In the genomic region with DNA sequence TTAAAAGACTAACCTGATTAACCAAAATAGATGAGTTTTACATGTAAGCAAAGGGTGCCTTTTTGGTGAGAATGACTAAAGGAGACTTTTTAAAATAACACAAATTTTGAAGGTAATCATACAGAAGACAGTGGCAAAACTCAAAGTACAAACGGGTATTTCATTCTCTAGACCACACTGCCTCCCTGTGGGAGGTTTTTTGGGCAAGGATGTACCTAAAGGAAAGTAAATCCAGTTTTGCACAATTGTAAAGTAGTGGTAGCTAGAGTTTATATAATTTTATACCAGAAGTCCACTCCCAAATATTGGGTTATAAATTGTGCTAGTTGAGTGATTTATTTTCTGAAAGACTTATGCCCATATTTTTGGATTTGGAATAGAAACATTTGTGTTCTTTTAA, we compare ENCODE assay signal across 9 cellular contexts.
DNase-seq lines count a peak whose midpoint lies in the region; ATAC-seq and TF ChIP-seq lines count a peak whose summit lies in the region.
"Had no signal": no experiment of that assay in that cellular context is flagged by ENCODE, and none has a peak within 500 bp of the region (broad histone marks: within the 10 kb centered on the region; RNA-seq: fewer than 3 reads in every experiment).

No MANE protein-coding gene starts in this region.

- H3K4me1 ChIP-seq in PC-3 (ENCODE audit: insufficient read depth, low read length): no peaks in the 10 kb centered on the region

- H3K27me3 Mint-ChIP-seq in type B pancreatic cell (no peaks in the 10 kb centered on the region), natural killer cell (ENCODE audit: low read depth in 2 of 2) (no peaks in the 10 kb centered on the region)

- H3K27me3 ChIP-seq in PC-3 (ENCODE audit: low read length): no peaks in the 10 kb centered on the region

- H3K36me3 Mint-ChIP-seq in type B pancreatic cell (no peaks in the 10 kb centered on the region), natural killer cell (no peaks in the 10 kb centered on the region)

- POLR2A ChIA-PET in PC-3 (lab: Charles Lee; ENCODE audit: unreplicated experiment): no interaction called here

- H3K9me2 ChIP-seq in PC-3 (replicated peaks; ENCODE audit: low read length): no peaks in the 10 kb centered on the region

- H3K27ac ChIP-seq in PC-3 (ENCODE audit: low read length): no peak overlapping the region

- no peak overlapping the region for H3K27ac Mint-ChIP-seq in type B pancreatic cell
- no peak overlapping the region for H3K27ac Mint-ChIP-seq in natural killer cell

- peaks cover 4% of the 10 kb centered on the region for H3K4me1 Mint-ChIP-seq in type B pancreatic cell (ENCODE audit: unreplicated experiment)
- no peaks in the 10 kb centered on the region for H3K4me1 Mint-ChIP-seq in natural killer cell

- no peak overlapping the region for H3K9ac ChIP-seq in PC-3 (ENCODE audit: low read length)

- BruUV-seq in PC-3 (replicated peaks; lab: Mats Ljungman, UMichigan): no TSS peak

- H3K4me3 Mint-ChIP-seq in type B pancreatic cell: no peak overlapping the region
- H3K4me3 Mint-ChIP-seq in natural killer cell: no peak overlapping the region

- TF ChIP-seq CTCF in PC-3 (conservative IDR thresholded peaks at IDR 0.05; ENCODE audit: low read depth, low read length) (peak; percentile 62), fibroblast of pulmonary artery (IDR thresholded peaks at IDR 0.05; ENCODE audit: low read length, missing control alignments) (peak; percentile 38), type B pancreatic cell (conservative IDR thresholded peaks at IDR 0.05) (peak; percentile 72), natural killer cell (IDR thresholded peaks at IDR 0.05) (no peak)

- no peak; the same call in 1 of the 2 replicates for ATAC-seq in PC-3
- ATAC-seq in natural killer cell: no peak
- ATAC-seq in HG03045 (IDR thresholded peaks at IDR 0.05; ENCODE audit: unreplicated experiment): no peak

- H3K79me2 ChIP-seq in PC-3 (ENCODE audit: low read length): no peaks in the 10 kb centered on the region

- intact Hi-C loops in PC-3 (cut with micrococcal nuclease) (no loop called here), natural killer cell (cut with micrococcal nuclease) (no loop called here)

- H3F3A ChIP-seq in PC-3 (ENCODE audit: low read length, unreplicated experiment): no peaks in the 10 kb centered on the region

- H3K36me3 ChIP-seq in PC-3 (ENCODE audit: low read depth, low read length): no peaks in the 10 kb centered on the region

- H3K4me3 ChIP-seq in PC-3 (ENCODE audit: low read length): no peak overlapping the region
- no peak overlapping the region for H3K4me3 ChIP-seq in fibroblast of pulmonary artery (replicated peaks; ENCODE audit: low read depth, low read length)

- CTCF ChIA-PET in PC-3 (lab: Charles Lee): no interaction called here

- no peaks in the 10 kb centered on the region for H3K9me3 ChIP-seq in PC-3 (ENCODE audit: low read length)

- no peaks in the 10 kb centered on the region for H4K20me1 ChIP-seq in PC-3 (ENCODE audit: low read length)

- peak; percentile 12 for DNase-seq in SIG-M5 treated with dmso at 0.1 percent for 504 hours (lab: John Stamatoyannopoulos, UW; ENCODE audit: unreplicated experiment)
- DNase-seq in SIG-M5 (lab: John Stamatoyannopoulos, UW): no peak
- DNase-seq in PC-3: peak; percentile 43
- DNase-seq in fibroblast of pulmonary artery (ENCODE audit: low read depth): peak; percentile 53
- DNase-seq in type B pancreatic cell (ENCODE audit: extremely low spot score, unreplicated experiment): no peak
- no peak for DNase-seq in natural killer cell
- no peak for DNase-seq in DMS153 (lab: John Stamatoyannopoulos, UW)
- DNase-seq: DMS79 treated with DMSO at 0.1 percent for 48 hours had no signal

- H3K9me3 Mint-ChIP-seq in type B pancreatic cell: peaks cover 4% of the 10 kb centered on the region
- peaks cover 6 to 16% of the 10 kb centered on the region in 2 donors for H3K9me3 Mint-ChIP-seq in natural killer cell

- no peak overlapping the region for H2AFZ ChIP-seq in PC-3 (ENCODE audit: low read length)

- H3K4me2 ChIP-seq in PC-3 (ENCODE audit: low read length): no peak overlapping the region

Comparison
In these comparisons a context has a peak if more than half of its experiments do, and no peak if none do; other contexts are left out.
1. DNase-seq: peak in SIG-M5 treated with dmso at 0.1 percent for 504 hours (single experiment), PC-3 (single experiment) and fibroblast of pulmonary artery (single experiment); none in SIG-M5 (single experiment), type B pancreatic cell (single experiment), natural killer cell (single experiment) and DMS153 (single experiment).